ENCODE assay signal across 20 cellular contexts in the genomic region with DNA sequence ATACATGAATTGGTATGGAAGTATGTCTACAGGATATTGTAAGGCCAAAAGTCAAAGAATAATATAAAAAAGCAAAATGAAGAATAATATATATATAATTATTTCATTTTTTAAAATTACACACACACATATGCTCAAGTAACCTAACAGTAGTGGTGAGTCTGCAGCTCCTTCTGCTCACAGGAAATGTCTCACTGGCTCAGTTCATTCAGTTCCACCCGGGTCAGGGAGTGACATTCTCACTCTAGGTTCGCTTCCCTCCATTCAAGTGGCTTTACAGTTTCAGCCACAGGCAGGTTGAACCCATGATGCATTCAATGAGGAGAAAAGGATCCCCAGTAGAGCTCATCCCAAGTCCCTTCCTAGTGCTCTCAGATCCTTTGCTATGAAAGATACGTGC.
"Had no signal": no experiment of that assay in that cellular context is flagged by ENCODE, and none has a peak within 500 bp of the region (broad histone marks: within the 10 kb centered on the region; RNA-seq: fewer than 3 reads in every experiment).

No MANE protein-coding gene starts in this region.

- ATAC-seq: mucosa of descending colon had no signal

- DNase-seq: activated CD4-positive, alpha-beta memory T cell treated with anti-CD3 and anti-CD28 coated beads, Interleukin-2, amount 10 ng/mL, durations not matched to agents 7 days and 5 days; activated CD4-positive, alpha-beta T cell treated with anti-CD3 and anti-CD28 coated beads for 48 hours; activated CD4-positive, CD25-positive, alpha-beta regulatory T cell; activated naive CD4-positive, alpha-beta T cell treated with anti-CD3 and anti-CD28 coated beads, Interleukin-2, amount 10 ng/mL, durations not matched to agents 7 days and 5 days; activated T-cell treated with anti-CD3 and anti-CD28 coated beads, Interleukin-2, amount 50 U/mL, for 24 hours; heart right ventricle; left ventricle myocardium inferior; mucosa of descending colon; naive B cell; stimulated activated CD4-positive, alpha-beta T cell treated with anti-CD3 and anti-CD28 coated beads, Interleukin-12 subunit alpha, Interleukin-12 subunit beta, amount 100 ng/mL, for 4 hours; stimulated activated CD4-positive, alpha-beta T cell treated with anti-CD3 and anti-CD28 coated beads, Interleukin-1b, Interleukin-23, amount 100 ng/mL, for 48 hours; stimulated activated CD8-positive, alpha-beta memory T cell treated with anti-CD3 and anti-CD28 coated beads, Interleukin-4, amount 100 ng/mL, for 48 hours; stimulated activated naive CD4-positive, alpha-beta T cell; substantia nigra; tibial artery had no signal

- H3K9me3 Mint-ChIP-seq: activated CD4-positive, alpha-beta memory T cell treated with anti-CD3 and anti-CD28 coated beads, Interleukin-2, amount 10 ng/mL, durations not matched to agents 7 days and 5 days; activated naive CD4-positive, alpha-beta T cell treated with anti-CD3 and anti-CD28 coated beads, Interleukin-2, amount 10 ng/mL, durations not matched to agents 7 days and 5 days; dendritic cell treated with granulocyte-macrophage colony-stimulating factor and Interleukin-4, amounts not matched to agents 40 ng/mL and 50 ng/mL, for 4 days; memory B cell had no signal

- H3K27me3 Mint-ChIP-seq: activated CD4-positive, alpha-beta memory T cell treated with anti-CD3 and anti-CD28 coated beads, Interleukin-2, amount 10 ng/mL, durations not matched to agents 7 days and 5 days; activated naive CD4-positive, alpha-beta T cell treated with anti-CD3 and anti-CD28 coated beads, Interleukin-2, amount 10 ng/mL, durations not matched to agents 7 days and 5 days; activated T-cell treated with anti-CD3 and anti-CD28 coated beads, Interleukin-2, amount 50 U/mL, for 24 hours; dendritic cell treated with granulocyte-macrophage colony-stimulating factor and Interleukin-4, amounts not matched to agents 40 ng/mL and 50 ng/mL, for 4 days; memory B cell; naive B cell; progenitor cell of endocrine pancreas had no signal

- H3K36me3 ChIP-seq: adrenal gland, neural progenitor cell had no signal

- H3K36me3 Mint-ChIP-seq: neural progenitor cell had no signal

- H3K4me1 Mint-ChIP-seq: memory B cell, neural progenitor cell had no signal

- H3K27me3 ChIP-seq: adrenal gland, heart right ventricle, neural progenitor cell, tibial artery had no signal

- H3K4me1 ChIP-seq: adrenal gland, neural progenitor cell, tibial artery had no signal

- H3K4me3 ChIP-seq: adrenal gland, heart right ventricle, left ventricle myocardium inferior, mucosa of descending colon, neural progenitor cell, tibial artery had no signal

- H3K27ac ChIP-seq: adrenal gland, heart right ventricle, left ventricle myocardium inferior, neural progenitor cell, tibial artery had no signal

- H3K27ac Mint-ChIP-seq: activated CD4-positive, alpha-beta memory T cell treated with anti-CD3 and anti-CD28 coated beads, Interleukin-2, amount 10 ng/mL, durations not matched to agents 7 days and 5 days; activated naive CD4-positive, alpha-beta T cell treated with anti-CD3 and anti-CD28 coated beads, Interleukin-2, amount 10 ng/mL, durations not matched to agents 7 days and 5 days; activated T-cell treated with anti-CD3 and anti-CD28 coated beads, Interleukin-2, amount 50 U/mL, for 24 hours; dendritic cell treated with granulocyte-macrophage colony-stimulating factor and Interleukin-4, amounts not matched to agents 40 ng/mL and 50 ng/mL, for 4 days; memory B cell; neural progenitor cell; progenitor cell of endocrine pancreas had no signal

- H3K9me3 ChIP-seq: adrenal gland, left ventricle myocardium inferior, mucosa of descending colon, tibial artery had no signal

- H3K4me3 Mint-ChIP-seq: activated CD4-positive, alpha-beta memory T cell treated with anti-CD3 and anti-CD28 coated beads, Interleukin-2, amount 10 ng/mL, durations not matched to agents 7 days and 5 days; activated naive CD4-positive, alpha-beta T cell treated with anti-CD3 and anti-CD28 coated beads, Interleukin-2, amount 10 ng/mL, durations not matched to agents 7 days and 5 days; activated T-cell treated with anti-CD3 and anti-CD28 coated beads, Interleukin-2, amount 50 U/mL, for 24 hours; dendritic cell treated with granulocyte-macrophage colony-stimulating factor and Interleukin-4, amounts not matched to agents 40 ng/mL and 50 ng/mL, for 4 days; memory B cell; naive B cell; neural progenitor cell had no signal
